Comparison of ENCODE assay signal across 18 cellular contexts in the genomic region with DNA sequence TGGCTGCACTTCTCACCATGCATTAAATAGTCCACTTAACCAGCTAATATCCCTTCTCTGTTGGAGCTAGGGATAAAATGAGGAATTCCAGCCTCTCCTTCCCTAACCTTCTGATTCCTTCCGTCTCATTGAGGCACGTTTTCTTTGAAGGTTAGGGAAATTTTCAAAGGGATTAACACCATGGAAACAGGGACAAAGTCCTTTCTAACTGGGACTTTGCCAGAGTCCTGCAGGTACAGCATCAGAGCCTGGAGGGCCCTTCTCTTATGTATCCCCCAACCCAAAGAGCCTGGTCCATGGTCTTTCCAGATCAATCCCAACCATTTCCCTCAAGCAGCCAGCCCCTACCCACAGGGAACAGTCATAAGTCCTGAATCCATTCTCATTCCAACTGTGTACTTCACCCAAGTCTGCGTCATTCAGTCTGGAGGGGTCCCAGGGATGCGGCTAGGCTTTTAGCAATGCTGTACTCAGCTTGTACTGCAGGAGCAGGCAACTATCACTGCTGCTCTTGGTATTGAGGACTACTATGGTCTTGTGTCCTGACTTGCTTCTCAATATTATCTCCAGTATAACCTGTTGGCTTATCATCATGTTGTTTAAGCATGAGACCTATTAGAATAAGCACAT.
"Had no signal": no experiment of that assay in that cellular context is flagged by ENCODE, and none has a peak within 500 bp of the region (broad histone marks: within the 10 kb centered on the region; RNA-seq: fewer than 3 reads in every experiment).

No MANE protein-coding gene starts in this region.

- H3K36me3 Mint-ChIP-seq: activated CD4-positive, alpha-beta memory T cell treated with anti-CD3 and anti-CD28 coated beads for 36 hours; natural killer cell had no signal

- H3K4me3 Mint-ChIP-seq: activated CD4-positive, alpha-beta memory T cell treated with anti-CD3 and anti-CD28 coated beads for 36 hours; activated T-cell treated with anti-CD3 and anti-CD28 coated beads, Interleukin-2, amount 50 U/mL, for 24 hours; natural killer cell had no signal

- H3K4me1 Mint-ChIP-seq: natural killer cell had no signal

- H3K9me3 ChIP-seq: left ventricle myocardium inferior, suprapubic skin had no signal

- H3K27ac Mint-ChIP-seq: activated CD4-positive, alpha-beta memory T cell treated with anti-CD3 and anti-CD28 coated beads for 36 hours; activated T-cell treated with anti-CD3 and anti-CD28 coated beads, Interleukin-2, amount 50 U/mL, for 24 hours; natural killer cell had no signal

- H3K4me2 ChIP-seq: smooth muscle cell had no signal

- H3K36me3 ChIP-seq: cardiac muscle cell, left ventricle myocardium inferior, suprapubic skin had no signal

- H3K27ac ChIP-seq: cardiac muscle cell, left ventricle myocardium inferior, suprapubic skin, VCaP had no signal

- H3K27me3 ChIP-seq: cardiac muscle cell, suprapubic skin had no signal

- H3K9me3 Mint-ChIP-seq: activated CD4-positive, alpha-beta memory T cell treated with anti-CD3 and anti-CD28 coated beads for 36 hours; activated T-cell treated with anti-CD3 and anti-CD28 coated beads, Interleukin-2, amount 50 U/mL, for 24 hours; natural killer cell had no signal

- DNase-seq: activated CD4-positive, alpha-beta memory T cell treated with anti-CD3 and anti-CD28 coated beads for 36 hours; activated naive CD4-positive, alpha-beta T cell treated with anti-CD3 and anti-CD28 coated beads, Interleukin-2, amount 50 U/mL, for 16 hours; activated T-cell treated with anti-CD3 and anti-CD28 coated beads, Interleukin-2, amount 50 U/mL, for 24 hours; hippocampal formation; left ventricle myocardium inferior; mesenchymal stem cell; natural killer cell; nucleus accumbens; stimulated activated CD4-positive, alpha-beta T cell treated with anti-CD3 and anti-CD28 coated beads, Interleukin-4, amount 100 ng/mL, for 4 hours; stimulated activated CD8-positive, alpha-beta memory T cell treated with anti-CD3 and anti-CD28 coated beads, Interleukin-4, amount 100 ng/mL, for 48 hours; stimulated activated naive CD8-positive, alpha-beta T cell treated with anti-CD3 and anti-CD28 coated beads, Interleukin-15, Interleukin-2, amounts not matched to agents 100 U/mL and 50 U/mL, for 24 hours; T-helper 1 cell; T1000; trophoblast cell had no signal

- ATAC-seq: natural killer cell; stimulated activated naive CD8-positive, alpha-beta T cell treated with anti-CD3 and anti-CD28 coated beads, Interleukin-15, Interleukin-2, amounts not matched to agents 100 U/mL and 50 U/mL, for 24 hours had no signal

- H3K4me1 ChIP-seq: left ventricle myocardium inferior had no signal

- H3K4me3 ChIP-seq: cardiac muscle cell, left ventricle myocardium inferior, smooth muscle cell, suprapubic skin had no signal

- H3K27me3 Mint-ChIP-seq: activated CD4-positive, alpha-beta memory T cell treated with anti-CD3 and anti-CD28 coated beads for 36 hours had no signal
